In genomic region chr19:21808400-21809000, GRCh38 we compare ENCODE assay signal across 1 cellular context. TPM values are rescaled to one million over a fixed set of nuclear protein-coding genes. Genes with fewer than 3 reads are reported as not detected.
"Had no signal": no experiment of that assay in that cellular context is flagged by ENCODE, and none has a peak within 500 bp of the region (broad histone marks: within the 10 kb centered on the region; RNA-seq: fewer than 3 reads in every experiment).

No MANE protein-coding gene starts in this region.

RNA-seq across cellular contexts. Expression of gene ZNF43, which starts 27.5 kb away (rescaled TPM):
- total RNA-seq: NCI-H460 had no signal
